8 cellular contexts compared by ENCODE assay signal in the genomic region with DNA sequence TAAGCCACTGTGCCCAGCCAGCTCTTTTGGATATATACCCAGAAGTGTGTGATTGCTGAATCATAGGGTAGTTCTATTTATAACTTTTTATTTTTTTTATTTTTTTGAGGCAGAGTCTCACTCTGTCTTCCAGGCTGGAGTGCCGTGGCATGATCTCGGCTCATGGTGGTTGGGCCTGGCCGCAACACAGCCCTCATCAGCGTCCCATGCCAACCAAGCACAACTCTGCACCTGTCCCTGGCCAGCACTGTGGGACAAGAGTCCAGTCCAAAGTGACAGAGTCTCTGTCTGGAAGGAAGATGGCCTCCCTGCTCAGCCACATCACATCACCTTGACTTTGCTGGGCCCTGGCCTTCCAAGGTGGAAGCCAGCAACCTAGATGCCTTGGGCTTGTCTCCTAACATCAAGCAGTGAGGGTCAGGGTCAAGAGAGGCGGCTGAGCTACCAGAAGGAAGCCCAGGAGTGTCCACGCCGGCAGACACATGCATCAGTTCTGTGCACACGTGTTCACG.
DNase-seq lines count a peak whose midpoint lies in the region; ATAC-seq and TF ChIP-seq lines count a peak whose summit lies in the region.
"Not testable (repeated sequence)": the region's sequence is repeated elsewhere in the genome, so short reads cannot be mapped to it uniquely, and the experiment has no call there.

No MANE protein-coding gene starts in this region.

- not testable (repeated sequence) for H3K9me2 ChIP-seq in GM23248 (ENCODE audit: insufficient read depth)

- not testable (repeated sequence) for H3K4me3 ChIP-seq in GM23248; mesenchymal stem cell (ENCODE audit: insufficient read depth in 1 of 2, low read depth in 1 of 2, low read length in 2 of 2); sigmoid colon; aorta (ENCODE audit: low read length in 2 of 2)

- H4K8ac ChIP-seq in mesenchymal stem cell (ENCODE audit: low read length), result peak overlapping the region; percentile 60

- H3K27ac Mint-ChIP-seq in activated CD4-positive, alpha-beta memory T cell treated with anti-CD3 and anti-CD28 coated beads for 36 hours, result peak overlapping the region; percentile 10
- peak overlapping the region; percentile 38 for H3K27ac Mint-ChIP-seq in activated naive CD8-positive, alpha-beta T cell treated with anti-CD3 and anti-CD28 coated beads, Interleukin-2, amount 10 ng/mL, durations not matched to agents 7 days and 5 days
- H3K27ac Mint-ChIP-seq in effector memory CD8-positive, alpha-beta T cell, result peak overlapping the region; percentile 77 to 95

- H3K4me1 Mint-ChIP-seq in activated CD4-positive, alpha-beta memory T cell treated with anti-CD3 and anti-CD28 coated beads for 36 hours (ENCODE audit: low read depth), result peaks cover 24% of the 10 kb centered on the region
- H3K4me1 Mint-ChIP-seq in activated naive CD8-positive, alpha-beta T cell treated with anti-CD3 and anti-CD28 coated beads, Interleukin-2, amount 10 ng/mL, durations not matched to agents 7 days and 5 days, result peaks cover 22% of the 10 kb centered on the region
- H3K4me1 Mint-ChIP-seq in effector memory CD8-positive, alpha-beta T cell (ENCODE audit: low read depth in 2 of 2), result peaks cover 8 to 19% of the 10 kb centered on the region in 2 donors

- not testable (repeated sequence) for H3K4me2 ChIP-seq in GM23248 (ENCODE audit: unreplicated experiment); mesenchymal stem cell (ENCODE audit: low read length, poor library complexity, severe bottlenecking)

- DNase-seq in GM23248; activated CD4-positive, alpha-beta memory T cell treated with anti-CD3 and anti-CD28 coated beads for 36 hours; activated naive CD8-positive, alpha-beta T cell treated with anti-CD3 and anti-CD28 coated beads, Interleukin-2, amount 10 ng/mL, durations not matched to agents 7 days and 5 days; effector memory CD8-positive, alpha-beta T cell; left cardiac atrium; mesenchymal stem cell; sigmoid colon; aorta: not testable (repeated sequence)

- H3K9me3 Mint-ChIP-seq in activated CD4-positive, alpha-beta memory T cell treated with anti-CD3 and anti-CD28 coated beads for 36 hours; activated naive CD8-positive, alpha-beta T cell treated with anti-CD3 and anti-CD28 coated beads, Interleukin-2, amount 10 ng/mL, durations not matched to agents 7 days and 5 days; effector memory CD8-positive, alpha-beta T cell: not testable (repeated sequence)

- not testable (repeated sequence) for H3K9ac ChIP-seq in GM23248; mesenchymal stem cell (ENCODE audit: low read length)

- H4K91ac ChIP-seq in mesenchymal stem cell (ENCODE audit: low read length), result not testable (repeated sequence)

- H3K79me2 ChIP-seq in GM23248 (ENCODE audit: insufficient read depth), result not testable (repeated sequence)

- not testable (repeated sequence) for H3K9me3 ChIP-seq in GM23248 (ENCODE audit: low read depth); mesenchymal stem cell (ENCODE audit: control insufficient read depth, low read length); sigmoid colon; aorta (ENCODE audit: control insufficient read depth, low read length)

- not testable (repeated sequence) for H4K20me1 ChIP-seq in GM23248 (ENCODE audit: insufficient read depth)

- WGBS in GM23248 (ENCODE audit: low coverage in 1 of 2, low lambda C conversion rate in 2 of 2, missing lambda C conversion rate in 2 of 2), 2 experiments, result 57 to 58% methylated on average over 9 of the region's 9 CpGs
- WGBS in mesenchymal stem cell, result 88% methylated on average over 9 of the region's 9 CpGs
- WGBS in sigmoid colon, 2 donors, result 88 to 90% methylated on average over 9 of the region's 9 CpGs
- 55 to 58% methylated on average over 9 of the region's 9 CpGs for WGBS in aorta, 2 donors

- not testable (repeated sequence) for H3K23ac ChIP-seq in mesenchymal stem cell (ENCODE audit: low read length in 2 of 2)

- not testable (repeated sequence) for H3K14ac ChIP-seq in mesenchymal stem cell (ENCODE audit: low read length in 2 of 2)

- intact Hi-C loops in activated CD4-positive, alpha-beta memory T cell treated with anti-CD3 and anti-CD28 coated beads for 36 hours (cut with micrococcal nuclease); left cardiac atrium (cut with DNase I); sigmoid colon (cut with DNase I); aorta (cut with DNase I): not testable (repeated sequence)

- H2AFZ ChIP-seq in GM23248, result peak overlapping the region; percentile 75
- H2AFZ ChIP-seq in mesenchymal stem cell (ENCODE audit: low read depth, low read length), result not testable (repeated sequence)

- not testable (repeated sequence) for H2BK120ac ChIP-seq in mesenchymal stem cell (ENCODE audit: low read depth, low read length)

- H3K4me3 Mint-ChIP-seq in activated CD4-positive, alpha-beta memory T cell treated with anti-CD3 and anti-CD28 coated beads for 36 hours; activated naive CD8-positive, alpha-beta T cell treated with anti-CD3 and anti-CD28 coated beads, Interleukin-2, amount 10 ng/mL, durations not matched to agents 7 days and 5 days: not testable (repeated sequence)
- H3K4me3 Mint-ChIP-seq in effector memory CD8-positive, alpha-beta T cell, result peak overlapping the region in 1 of 2 donors; percentile 31

- not testable (repeated sequence) for H2BK5ac ChIP-seq in mesenchymal stem cell (ENCODE audit: low read depth, low read length, poor library complexity, severe bottlenecking)

- H3K27me3 Mint-ChIP-seq in activated CD4-positive, alpha-beta memory T cell treated with anti-CD3 and anti-CD28 coated beads for 36 hours; activated naive CD8-positive, alpha-beta T cell treated with anti-CD3 and anti-CD28 coated beads, Interleukin-2, amount 10 ng/mL, durations not matched to agents 7 days and 5 days; effector memory CD8-positive, alpha-beta T cell: not testable (repeated sequence)

- in situ Hi-C loops in GM23248 (cut with MboI), result not testable (repeated sequence)

- H3K4me1 ChIP-seq in GM23248 (ENCODE audit: insufficient read depth) (peaks cover 12% of the 10 kb centered on the region), sigmoid colon (peaks cover 0 to 11% (median 1%) of the 10 kb centered on the region in 4 donors)
- H3K4me1 ChIP-seq in mesenchymal stem cell (ENCODE audit: control insufficient read depth, insufficient read depth, low read depth, low read length); aorta (ENCODE audit: control insufficient read depth in 1 of 2, insufficient read depth in 2 of 2, low read length in 2 of 2): not testable (repeated sequence)

- not testable (repeated sequence) for H3F3A ChIP-seq in GM23248 (ENCODE audit: insufficient read depth)

- H2BK12ac ChIP-seq in mesenchymal stem cell (ENCODE audit: low read length in 2 of 2), result not testable (repeated sequence)

- H2AK5ac ChIP-seq in mesenchymal stem cell (ENCODE audit: low read length, severe bottlenecking), result not testable (repeated sequence)

- H3K4ac ChIP-seq in mesenchymal stem cell (ENCODE audit: low read depth in 1 of 2, low read length in 2 of 2), result not testable (repeated sequence)

- H3K18ac ChIP-seq in mesenchymal stem cell (ENCODE audit: low read depth in 1 of 2, low read length in 2 of 2), result not testable (repeated sequence)

- not testable (repeated sequence) for H3K36me3 ChIP-seq in GM23248 (ENCODE audit: low read depth); mesenchymal stem cell (ENCODE audit: control insufficient read depth in 1 of 2, insufficient read depth in 2 of 2, low read depth in 1 of 2, low read length in 2 of 2); sigmoid colon; aorta (ENCODE audit: control insufficient read depth in 1 of 2, insufficient read depth in 2 of 2, low read length in 1 of 2)

- H3K79me1 ChIP-seq in mesenchymal stem cell (replicated peaks; ENCODE audit: low read length, poor library complexity, severe bottlenecking), result not testable (repeated sequence)

- not testable (repeated sequence) for H3K36me3 Mint-ChIP-seq in activated CD4-positive, alpha-beta memory T cell treated with anti-CD3 and anti-CD28 coated beads for 36 hours; activated naive CD8-positive, alpha-beta T cell treated with anti-CD3 and anti-CD28 coated beads, Interleukin-2, amount 10 ng/mL, durations not matched to agents 7 days and 5 days
- H3K36me3 Mint-ChIP-seq in effector memory CD8-positive, alpha-beta T cell (ENCODE audit: insufficient read depth), result peaks cover 24% of the 10 kb centered on the region

- H3K27me3 ChIP-seq in GM23248 (replicated peaks; ENCODE audit: insufficient read depth); mesenchymal stem cell (ENCODE audit: control insufficient read depth in 1 of 2, insufficient read depth in 1 of 2, low read length in 2 of 2); sigmoid colon; aorta (ENCODE audit: control insufficient read depth in 1 of 2, insufficient read depth in 2 of 2, low read length in 1 of 2): not testable (repeated sequence)

- not testable (repeated sequence) for H2BK15ac ChIP-seq in mesenchymal stem cell (ENCODE audit: low read depth, poor library complexity, severe bottlenecking)

- CTCF ChIA-PET in activated CD4-positive, alpha-beta memory T cell treated with anti-CD3 and anti-CD28 coated beads for 36 hours (lab: Charles Lee), result not testable (repeated sequence)

- peak overlapping the region; percentile 53 for H3K27ac ChIP-seq in GM23248
- not testable (repeated sequence) for H3K27ac ChIP-seq in mesenchymal stem cell (ENCODE audit: low read length, poor library complexity, severe bottlenecking)
- peak overlapping the region in 3 of 4 donors; percentile 10 to 38 (median 34) for H3K27ac ChIP-seq in sigmoid colon
- H3K27ac ChIP-seq in aorta (ENCODE audit: low read depth in 1 of 2, low read length in 2 of 2), result peak overlapping the region in 1 of 2 donors; percentile 47

- TF ChIP-seq POLR2A in sigmoid colon (IDR thresholded peaks at IDR 0.05), result not testable (repeated sequence)

- ATAC-seq in activated naive CD8-positive, alpha-beta T cell treated with anti-CD3 and anti-CD28 coated beads, Interleukin-2, amount 10 ng/mL, durations not matched to agents 7 days and 5 days (ENCODE audit: low read depth); effector memory CD8-positive, alpha-beta T cell (replicated peaks): not testable (repeated sequence)
- ATAC-seq in left cardiac atrium (peak; percentile 53 to 58), aorta (ENCODE audit: low FRiP score) (peak; percentile 55)

- not testable (repeated sequence) for TF ChIP-seq EP300 in sigmoid colon (IDR thresholded peaks at IDR 0.05)

- not testable (repeated sequence) for TF ChIP-seq CTCF in sigmoid colon (IDR thresholded peaks at IDR 0.05)

- POLR2A ChIA-PET in activated CD4-positive, alpha-beta memory T cell treated with anti-CD3 and anti-CD28 coated beads for 36 hours (lab: Charles Lee); activated naive CD8-positive, alpha-beta T cell treated with anti-CD3 and anti-CD28 coated beads, Interleukin-2, amount 10 ng/mL, durations not matched to agents 7 days and 5 days (lab: Charles Lee): not testable (repeated sequence)

Comparison
In these comparisons a context has a peak if more than half of its experiments do, and no peak if none do; other contexts are left out.
1. H3K27ac Mint-ChIP-seq: peak in every context shown above with its lines; median percentile 86 in effector memory CD8-positive, alpha-beta T cell; 38 in activated naive CD8-positive, alpha-beta T cell treated with anti-CD3 and anti-CD28 coated beads, Interleukin-2, amount 10 ng/mL, durations not matched to agents 7 days and 5 days; 10 in activated CD4-positive, alpha-beta memory T cell treated with anti-CD3 and anti-CD28 coated beads for 36 hours.